Comparison of ENCODE assay signal across 8 cellular contexts in the genomic region with DNA sequence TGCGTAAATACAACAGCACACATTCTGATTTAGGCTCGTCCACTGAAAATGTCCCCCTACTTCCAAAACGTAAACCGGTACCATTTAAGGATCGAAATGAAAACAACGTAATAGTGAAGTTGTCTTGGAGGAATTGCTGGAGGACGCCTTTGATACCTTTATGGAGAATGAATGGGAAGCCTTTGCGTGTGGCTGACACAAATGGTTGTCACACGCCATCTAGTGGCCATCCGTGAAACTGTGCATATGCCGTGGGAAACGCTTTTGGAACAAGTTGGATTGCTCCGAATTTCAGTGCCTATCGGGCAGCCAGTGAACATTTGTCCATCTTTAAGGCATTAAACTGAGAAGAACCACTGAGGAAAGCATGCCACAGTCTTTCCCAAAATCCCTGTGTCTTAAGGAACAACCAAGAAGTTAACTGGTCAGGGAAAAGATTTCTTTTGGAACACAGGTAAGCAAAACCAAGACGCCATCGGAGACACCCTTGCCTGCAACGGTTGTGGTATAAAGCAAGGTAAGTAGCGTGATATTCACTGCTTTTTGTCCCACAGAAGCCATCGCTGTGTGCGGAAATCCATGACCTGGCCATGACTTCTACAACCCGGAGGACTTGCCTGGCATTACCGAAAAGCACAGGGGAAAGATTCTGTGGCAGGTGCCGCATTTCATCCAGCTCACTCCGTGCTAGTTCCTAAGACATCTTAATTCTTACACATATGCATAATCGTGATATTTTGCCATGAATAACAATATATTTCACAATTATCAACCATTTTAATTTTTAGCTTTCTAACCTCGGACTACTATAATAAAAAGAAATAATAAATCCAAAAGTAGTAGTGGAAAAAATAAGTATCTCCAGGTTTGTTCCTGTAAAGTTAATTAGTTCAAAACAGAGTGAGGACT.
DNase-seq lines count a peak whose midpoint lies in the region; ATAC-seq and TF ChIP-seq lines count a peak whose summit lies in the region.

No MANE protein-coding gene starts in this region.

- no peak overlapping the region for H3K9ac ChIP-seq in liver (ENCODE audit: low read depth in 1 of 2, low read length in 2 of 2)

- no peaks in the 10 kb centered on the region for H3K4me1 Mint-ChIP-seq in activated CD4-positive, alpha-beta T cell treated with anti-CD3 and anti-CD28 coated beads, Interleukin-2, amount 10 ng/mL, durations not matched to agents 7 days and 5 days

- no peaks in the 10 kb centered on the region for H3K9me3 Mint-ChIP-seq in activated CD4-positive, alpha-beta T cell treated with anti-CD3 and anti-CD28 coated beads, Interleukin-2, amount 10 ng/mL, durations not matched to agents 7 days and 5 days

- H3K9me3 ChIP-seq in liver (ENCODE audit: control insufficient read depth in 4 of 4, low read length in 3 of 4) = no peaks in the 10 kb centered on the region

- no peak overlapping the region for H3K27ac Mint-ChIP-seq in activated CD4-positive, alpha-beta T cell treated with anti-CD3 and anti-CD28 coated beads, Interleukin-2, amount 10 ng/mL, durations not matched to agents 7 days and 5 days

- H3K27me3 Mint-ChIP-seq in activated CD4-positive, alpha-beta T cell treated with anti-CD3 and anti-CD28 coated beads, Interleukin-2, amount 10 ng/mL, durations not matched to agents 7 days and 5 days = peaks cover 47% of the 10 kb centered on the region

- H3K27ac ChIP-seq in dorsolateral prefrontal cortex = peak overlapping the region in 2 of 59 donors; percentile 57 to 65
- no peak overlapping the region for H3K27ac ChIP-seq in liver (ENCODE audit: low read depth in 1 of 2, low read length in 2 of 2)

- no peak overlapping the region for H3K4me3 Mint-ChIP-seq in activated CD4-positive, alpha-beta T cell treated with anti-CD3 and anti-CD28 coated beads, Interleukin-2, amount 10 ng/mL, durations not matched to agents 7 days and 5 days

- H3K36me3 ChIP-seq in BJ (ENCODE audit: control insufficient read depth, insufficient read depth, low read length) (no peaks in the 10 kb centered on the region), liver (ENCODE audit: control insufficient read depth in 4 of 4, insufficient read depth in 3 of 4, low read depth in 1 of 4, low read length in 3 of 4) (no peaks in the 10 kb centered on the region)

- no peak for ATAC-seq in GM21576 (IDR thresholded peaks at IDR 0.05; ENCODE audit: unreplicated experiment)

- POLR2A ChIA-PET in BJ (lab: Charles Lee) = no interaction called here
- POLR2A ChIA-PET in activated CD4-positive, alpha-beta T cell treated with anti-CD3 and anti-CD28 coated beads, Interleukin-2, amount 10 ng/mL, durations not matched to agents 7 days and 5 days (lab: Charles Lee) = interaction anchor here (0.5 kb wide), 1 partner anchor 33 kb away, joined by 5 read pairs; no protein-coding TSS in a partner anchor

- 25% methylated on average over 26 of the region's 26 CpGs for WGBS in liver

- H3K27me3 ChIP-seq in BJ (ENCODE audit: control insufficient read depth, insufficient read depth, low read length) (0 out of 2 replicates have a peak, but pooled peaks cover 2% of the 10 kb centered on the region), dorsolateral prefrontal cortex (peaks cover 0 to 66% (median 38%) of the 10 kb centered on the region in 45 donors), liver (ENCODE audit: control insufficient read depth in 4 of 4, insufficient read depth in 4 of 4, low read length in 3 of 4) (peaks cover 4 to 32% (median 10%) of the 10 kb centered on the region in 4 donors)

- TF ChIP-seq CTCF in BJ (IDR thresholded peaks at IDR 0.05; ENCODE audit: insufficient read depth, low read depth, low read length) (peak; percentile 88), dorsolateral prefrontal cortex (IDR thresholded peaks at IDR 0.05 in 54 of 56, conservative IDR thresholded peaks at IDR 0.05 in 2 of 56; ENCODE audit: low read depth in 1 of 56, partially characterized antibody in 56 of 56) (peak; percentile 88 to 100 (median 97)), liver (IDR thresholded peaks at IDR 0.05; ENCODE audit: low read depth, low read length, missing input control) (peak; percentile 95)

- peaks cover 0 to 5% (median 0%) of the 10 kb centered on the region in 4 donors for H3K4me1 ChIP-seq in liver (ENCODE audit: control insufficient read depth in 4 of 4, insufficient read depth in 4 of 4, low read length in 3 of 4)

- H3K36me3 Mint-ChIP-seq in activated CD4-positive, alpha-beta T cell treated with anti-CD3 and anti-CD28 coated beads, Interleukin-2, amount 10 ng/mL, durations not matched to agents 7 days and 5 days (ENCODE audit: low read depth) = no peaks in the 10 kb centered on the region

- H3K4me3 ChIP-seq in BJ (ENCODE audit: low read depth, low read length) = no peak overlapping the region
- H3K4me3 ChIP-seq in dorsolateral prefrontal cortex = peak overlapping the region in 50 of 59 donors; percentile 6 to 57 (median 36)
- H3K4me3 ChIP-seq in liver (ENCODE audit: low read depth in 1 of 3, low read length in 3 of 3) = no peak overlapping the region

- peak; percentile 95 to 98 for TF ChIP-seq RAD21 in liver (IDR thresholded peaks at IDR 0.05)

- intact Hi-C loops in dorsolateral prefrontal cortex (cut with DNase I) = loop anchor here (2.0 to 5.0 kb wide), 4 partner anchors 704 to 799 kb away; no protein-coding TSS in a partner anchor

- CTCF ChIA-PET in BJ (lab: Yijun Ruan, JAX) = interaction anchor here (0.6 to 5.2 kb wide), 25 partner anchors 11 to 1026 kb away, joined by 3 to 59 read pairs (median 4); no protein-coding TSS in a partner anchor
- CTCF ChIA-PET in activated CD4-positive, alpha-beta T cell treated with anti-CD3 and anti-CD28 coated beads, Interleukin-2, amount 10 ng/mL, durations not matched to agents 7 days and 5 days (lab: Charles Lee) = no interaction called here

- peak; percentile 19 for DNase-seq in BJ (ENCODE audit: low read depth)
- DNase-seq in HCEC 1CT = peak; percentile 63
- DNase-seq in NCI-H460 (ENCODE audit: extremely low read depth, low read depth) = peak; percentile 81
- DNase-seq in activated CD4-positive, alpha-beta T cell treated with anti-CD3 and anti-CD28 coated beads, Interleukin-2, amount 10 ng/mL, durations not matched to agents 7 days and 5 days = peak; percentile 69
- DNase-seq in dorsolateral prefrontal cortex = peak; percentile 66 to 93 (median 81)
- peak; percentile 40 to 64 (median 57) for DNase-seq in stimulated activated CD4-positive, alpha-beta T cell treated with anti-CD3 and anti-CD28 coated beads, TNF-alpha, amount 100 ng/mL, for 24 hours (ENCODE audit: low read depth in 3 of 3)

TF ChIP-seq in liver, 16 proteins besides CTCF, POLR2A, EP300 and RAD21:
- TF ChIP-seq, protein P1, sequence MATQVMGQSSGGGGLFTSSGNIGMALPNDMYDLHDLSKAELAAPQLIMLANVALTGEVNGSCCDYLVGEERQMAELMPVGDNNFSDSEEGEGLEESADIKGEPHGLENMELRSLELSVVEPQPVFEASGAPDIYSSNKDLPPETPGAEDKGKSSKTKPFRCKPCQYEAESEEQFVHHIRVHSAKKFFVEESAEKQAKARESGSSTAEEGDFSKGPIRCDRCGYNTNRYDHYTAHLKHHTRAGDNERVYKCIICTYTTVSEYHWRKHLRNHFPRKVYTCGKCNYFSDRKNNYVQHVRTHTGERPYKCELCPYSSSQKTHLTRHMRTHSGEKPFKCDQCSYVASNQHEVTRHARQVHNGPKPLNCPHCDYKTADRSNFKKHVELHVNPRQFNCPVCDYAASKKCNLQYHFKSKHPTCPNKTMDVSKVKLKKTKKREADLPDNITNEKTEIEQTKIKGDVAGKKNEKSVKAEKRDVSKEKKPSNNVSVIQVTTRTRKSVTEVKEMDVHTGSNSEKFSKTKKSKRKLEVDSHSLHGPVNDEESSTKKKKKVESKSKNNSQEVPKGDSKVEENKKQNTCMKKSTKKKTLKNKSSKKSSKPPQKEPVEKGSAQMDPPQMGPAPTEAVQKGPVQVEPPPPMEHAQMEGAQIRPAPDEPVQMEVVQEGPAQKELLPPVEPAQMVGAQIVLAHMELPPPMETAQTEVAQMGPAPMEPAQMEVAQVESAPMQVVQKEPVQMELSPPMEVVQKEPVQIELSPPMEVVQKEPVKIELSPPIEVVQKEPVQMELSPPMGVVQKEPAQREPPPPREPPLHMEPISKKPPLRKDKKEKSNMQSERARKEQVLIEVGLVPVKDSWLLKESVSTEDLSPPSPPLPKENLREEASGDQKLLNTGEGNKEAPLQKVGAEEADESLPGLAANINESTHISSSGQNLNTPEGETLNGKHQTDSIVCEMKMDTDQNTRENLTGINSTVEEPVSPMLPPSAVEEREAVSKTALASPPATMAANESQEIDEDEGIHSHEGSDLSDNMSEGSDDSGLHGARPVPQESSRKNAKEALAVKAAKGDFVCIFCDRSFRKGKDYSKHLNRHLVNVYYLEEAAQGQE (IDR thresholded peaks at IDR 0.05) = no peak
- TF ChIP-seq RXRA (IDR thresholded peaks at IDR 0.05) (no peak), TAF1 (conservative IDR thresholded peaks at IDR 0.05) (no peak), ZBTB33 (IDR thresholded peaks at IDR 0.05) (no peak), EGR1 (IDR thresholded peaks at IDR 0.05; ENCODE audit: low read depth in 2 of 2) (no peak), SP1 (IDR thresholded peaks at IDR 0.05) (no peak), NR2F2 (IDR thresholded peaks at IDR 0.05) (no peak), MAX (IDR thresholded peaks at IDR 0.05) (no peak)
- TF ChIP-seq, protein P2, sequence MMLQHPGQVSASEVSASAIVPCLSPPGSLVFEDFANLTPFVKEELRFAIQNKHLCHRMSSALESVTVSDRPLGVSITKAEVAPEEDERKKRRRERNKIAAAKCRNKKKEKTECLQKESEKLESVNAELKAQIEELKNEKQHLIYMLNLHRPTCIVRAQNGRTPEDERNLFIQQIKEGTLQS (IDR thresholded peaks at IDR 0.05) = no peak

Comparison
In these comparisons a context has a peak if more than half of its experiments do, and no peak if none do; other contexts are left out.
1. DNase-seq: peak in every context shown above with its lines; median percentile 81 in NCI-H460; 81 in dorsolateral prefrontal cortex; 69 in activated CD4-positive, alpha-beta T cell treated with anti-CD3 and anti-CD28 coated beads, Interleukin-2, amount 10 ng/mL, durations not matched to agents 7 days and 5 days; 63 in HCEC 1CT; 57 in stimulated activated CD4-positive, alpha-beta T cell treated with anti-CD3 and anti-CD28 coated beads, TNF-alpha, amount 100 ng/mL, for 24 hours; 19 in BJ.
2. H3K4me3 ChIP-seq: peak in dorsolateral prefrontal cortex (50 of 59); none in BJ (single experiment) and liver (0 of 3).
3. Peak in every context shown above with its lines, with median percentiles within 50 percentile points of each other: CTCF ChIP-seq.